ENCODE assay signal across 9 cellular contexts in genomic region chr2:205686231-205687017, GRCh38. TPM values are rescaled to one million over a fixed set of nuclear protein-coding genes. Genes with fewer than 3 reads are reported as not detected.
A peak's percentile ranks its signal among the peaks of the same experiment; 100 is the strongest.
DNase-seq lines count a peak whose midpoint lies in the region; ATAC-seq and TF ChIP-seq lines count a peak whose summit lies in the region.
"Had no signal": no experiment of that assay in that cellular context is flagged by ENCODE, and none has a peak within 500 bp of the region (broad histone marks: within the 10 kb centered on the region; RNA-seq: fewer than 3 reads in every experiment).

No MANE protein-coding gene starts in this region.

- CTCF ChIA-PET in activated CD4-positive, alpha-beta T cell treated with anti-CD3 and anti-CD28 coated beads for 36 hours (lab: Charles Lee), result interaction anchor here (0.6 kb wide), 1 partner anchor 362 kb away, joined by 3 read pairs; no protein-coding TSS in a partner anchor

- DNase-seq in activated CD4-positive, alpha-beta T cell treated with anti-CD3 and anti-CD28 coated beads for 36 hours, result peak; percentile 33
- DNase-seq in activated CD4-positive, alpha-beta T cell treated with anti-CD3 and anti-CD28 coated beads for 4 hours, result no peak
- no peak for DNase-seq in astrocyte of the cerebellum (ENCODE audit: low read depth)
- DNase-seq in kidney glomerular epithelial cell (lab: John Stamatoyannopoulos, UW), result peak; percentile 20
- no peak for DNase-seq in natural killer cell treated with Interleukin-12 subunit alpha and Interleukin-12 subunit beta and Interleukin-15 and Interleukin-18, amount 100 ng/mL, for 72 hours (ENCODE audit: low spot score)
- no peak for DNase-seq in NCI-H2029 (lab: John Stamatoyannopoulos, UW)
- DNase-seq: COR-L47 had no signal

- TF ChIP-seq CTCF in astrocyte of the cerebellum (IDR thresholded peaks at IDR 0.05; ENCODE audit: low read depth, low read length, missing control alignments), result peak; percentile 57

- intact Hi-C loops in activated CD4-positive, alpha-beta T cell treated with anti-CD3 and anti-CD28 coated beads for 36 hours (cut with DNase I, micrococcal nuclease), result no loop called here

- POLR2A ChIA-PET in activated CD4-positive, alpha-beta T cell treated with anti-CD3 and anti-CD28 coated beads for 36 hours (lab: Charles Lee), result no interaction called here

- peaks cover 22% of the 10 kb centered on the region for H3K4me1 Mint-ChIP-seq in activated CD4-positive, alpha-beta T cell treated with anti-CD3 and anti-CD28 coated beads for 36 hours
- peaks cover 4 to 8% of the 10 kb centered on the region in 2 donors for H3K4me1 Mint-ChIP-seq in natural killer cell treated with Interleukin-12 subunit alpha and Interleukin-12 subunit beta and Interleukin-15 and Interleukin-18, amount 100 ng/mL, for 72 hours (ENCODE audit: low read depth in 2 of 2)

- H3K9me3 Mint-ChIP-seq in activated CD4-positive, alpha-beta T cell treated with anti-CD3 and anti-CD28 coated beads for 36 hours (ENCODE audit: low read depth), result no peaks in the 10 kb centered on the region
- no peaks in the 10 kb centered on the region for H3K9me3 Mint-ChIP-seq in natural killer cell treated with Interleukin-12 subunit alpha and Interleukin-12 subunit beta and Interleukin-15 and Interleukin-18, amount 100 ng/mL, for 72 hours

- peak overlapping the region; percentile 1 for H3K27ac ChIP-seq in temporal lobe (ENCODE audit: low read depth, low read length)

- peak overlapping the region; percentile 83 for H3K4me3 ChIP-seq in astrocyte of the cerebellum (ENCODE audit: low read depth, low read length)

- H3K27me3 Mint-ChIP-seq in activated CD4-positive, alpha-beta T cell treated with anti-CD3 and anti-CD28 coated beads for 36 hours, result peaks cover 55% of the 10 kb centered on the region
- peaks cover 46 to 53% of the 10 kb centered on the region in 2 donors for H3K27me3 Mint-ChIP-seq in natural killer cell treated with Interleukin-12 subunit alpha and Interleukin-12 subunit beta and Interleukin-15 and Interleukin-18, amount 100 ng/mL, for 72 hours

- in situ Hi-C loops in astrocyte of the cerebellum (cut with HindIII; ENCODE audit: low sequenced_read_pairs), result no loop called here

- H3K36me3 Mint-ChIP-seq in activated CD4-positive, alpha-beta T cell treated with anti-CD3 and anti-CD28 coated beads for 36 hours (ENCODE audit: low read depth), result no peaks in the 10 kb centered on the region
- no peaks in the 10 kb centered on the region for H3K36me3 Mint-ChIP-seq in natural killer cell treated with Interleukin-12 subunit alpha and Interleukin-12 subunit beta and Interleukin-15 and Interleukin-18, amount 100 ng/mL, for 72 hours

- peak overlapping the region; percentile 65 for H3K4me3 Mint-ChIP-seq in activated CD4-positive, alpha-beta T cell treated with anti-CD3 and anti-CD28 coated beads for 36 hours
- no peak overlapping the region for H3K4me3 Mint-ChIP-seq in natural killer cell treated with Interleukin-12 subunit alpha and Interleukin-12 subunit beta and Interleukin-15 and Interleukin-18, amount 100 ng/mL, for 72 hours

- ATAC-seq in activated CD4-positive, alpha-beta T cell treated with anti-CD3 and anti-CD28 coated beads for 36 hours, result no peak
- no peak for ATAC-seq in natural killer cell treated with Interleukin-12 subunit alpha and Interleukin-12 subunit beta and Interleukin-15 and Interleukin-18, amount 100 ng/mL, for 72 hours
- ATAC-seq in HG03175 (IDR thresholded peaks at IDR 0.05; ENCODE audit: unreplicated experiment), result no peak

- H3K27ac Mint-ChIP-seq in activated CD4-positive, alpha-beta T cell treated with anti-CD3 and anti-CD28 coated beads for 36 hours, result no peak overlapping the region
- H3K27ac Mint-ChIP-seq in natural killer cell treated with Interleukin-12 subunit alpha and Interleukin-12 subunit beta and Interleukin-15 and Interleukin-18, amount 100 ng/mL, for 72 hours, result no peak overlapping the region

RNA-seq across cellular contexts. Expression of gene NRP2, which starts 4.1 kb away (rescaled TPM):
- 1 to 10 TPM; 1.5 to 3.8 TPM for total RNA-seq in activated CD4-positive, alpha-beta T cell treated with anti-CD3 and anti-CD28 coated beads for 36 hours
- total RNA-seq in temporal lobe, result 22.6 TPM
- 1 to 10 TPM; 1.5 to 2.6 TPM for total RNA-seq in natural killer cell treated with Interleukin-12 subunit alpha and Interleukin-12 subunit beta and Interleukin-15 and Interleukin-18, amount 100 ng/mL, for 72 hours

Comparison
In these comparisons a context has a peak if more than half of its experiments do, and no peak if none do; other contexts are left out.
1. DNase-seq: peak in activated CD4-positive, alpha-beta T cell treated with anti-CD3 and anti-CD28 coated beads for 36 hours (single experiment) and kidney glomerular epithelial cell (single experiment); none in activated CD4-positive, alpha-beta T cell treated with anti-CD3 and anti-CD28 coated beads for 4 hours (0 of 2), astrocyte of the cerebellum (single experiment), natural killer cell treated with Interleukin-12 subunit alpha and Interleukin-12 subunit beta and Interleukin-15 and Interleukin-18, amount 100 ng/mL, for 72 hours (single experiment) and NCI-H2029 (single experiment).